In genomic region chr1:6016191-6016865, GRCh38 we compare ENCODE assay signal across 17 cellular contexts. TPM values are rescaled to one million over a fixed set of nuclear protein-coding genes. Genes with fewer than 3 reads are reported as not detected.
DNase-seq lines count a peak whose midpoint lies in the region; FAIRE-seq and TF ChIP-seq lines count a peak whose summit lies in the region.
"Had no signal": no experiment of that assay in that cellular context is flagged by ENCODE, and none has a peak within 500 bp of the region (broad histone marks: within the 10 kb centered on the region; RNA-seq: fewer than 3 reads in every experiment).

No MANE protein-coding gene starts in this region.

- H3K4me3 Mint-ChIP-seq in MCF 10A (ENCODE audit: unreplicated experiment): no peak overlapping the region
- no peak overlapping the region for H3K4me3 Mint-ChIP-seq in astrocyte (ENCODE audit: unreplicated experiment)
- H3K4me3 Mint-ChIP-seq: neural progenitor cell had no signal

- POLR2A ChIA-PET in MCF 10A (lab: Yijun Ruan, JAX): interaction anchor here (0.7 to 1.9 kb wide), 3 partner anchors 9 to 24 kb away, joined by 3 to 7 read pairs (median 5); partner anchors contain the start of gene NPHP4

- H3K4me1 ChIP-seq in breast epithelium: no peaks in the 10 kb centered on the region
- H3K4me1 ChIP-seq in astrocyte (ENCODE audit: insufficient read depth, low read length): peaks cover 3% of the 10 kb centered on the region
- peaks cover 0 to 20% of the 10 kb centered on the region in 2 donors for H3K4me1 ChIP-seq in right atrium auricular region
- H3K4me1 ChIP-seq: neural progenitor cell, SJSA1 had no signal

- H3K27me3 Mint-ChIP-seq in MCF 10A (ENCODE audit: insufficient read depth, unreplicated experiment) (no peaks in the 10 kb centered on the region), astrocyte (ENCODE audit: low read depth, unreplicated experiment) (peaks cover 27% of the 10 kb centered on the region)

- H3K4me2 ChIP-seq in astrocyte (ENCODE audit: low read length): peak overlapping the region; percentile 6
- H3K4me2 ChIP-seq: neural progenitor cell had no signal

- H3K9me3 ChIP-seq in breast epithelium (no peaks in the 10 kb centered on the region), astrocyte (ENCODE audit: insufficient read depth, low read depth, low read length) (no peaks in the 10 kb centered on the region), right atrium auricular region (no peaks in the 10 kb centered on the region)
- H3K9me3 ChIP-seq: SJSA1 had no signal

- no peak for TF ChIP-seq CTCF in MCF 10A (IDR thresholded peaks at IDR 0.05; ENCODE audit: unreplicated experiment)
- no peak for TF ChIP-seq CTCF in breast epithelium (IDR thresholded peaks at IDR 0.05)
- TF ChIP-seq CTCF in astrocyte (IDR thresholded peaks at IDR 0.05; ENCODE audit: insufficient read depth, low read depth, low read length): no peak
- no peak for TF ChIP-seq CTCF in right atrium auricular region (IDR thresholded peaks at IDR 0.05)

- no peak for FAIRE-seq in astrocyte (lab: Jason Lieb, UNC)
- FAIRE-seq: H1 had no signal

- DNase-seq in MCF 10A (ENCODE audit: unreplicated experiment): peak; percentile 83
- no peak for DNase-seq in breast epithelium (ENCODE audit: low spot score in 2 of 2)
- DNase-seq in astrocyte (ENCODE audit: low read depth): peak; percentile 70
- DNase-seq in right atrium auricular region (ENCODE audit: low spot score): no peak
- peak; percentile 32 for DNase-seq in superior temporal gyrus (ENCODE audit: extremely low spot score)
- no peak for DNase-seq in SKM-1 (lab: John Stamatoyannopoulos, UW; ENCODE audit: unreplicated experiment)
- no peak for DNase-seq in NCI-H446 (lab: John Stamatoyannopoulos, UW)
- no peak for DNase-seq in NCI-H69 (lab: John Stamatoyannopoulos, UW)
- DNase-seq: activated naive CD4-positive, alpha-beta T cell; central memory CD4-positive, alpha-beta T cell; KG1; NCI-H146 had no signal

- intact Hi-C loops in MCF 10A (cut with micrococcal nuclease) (no loop called here), breast epithelium (cut with DNase I; ENCODE audit: low total_unique reads) (no loop called here)

- H3K27ac ChIP-seq in breast epithelium (no peak overlapping the region), astrocyte (ENCODE audit: low read depth, low read length) (no peak overlapping the region), right atrium auricular region (peak overlapping the region; percentile 43 to 91)
- H3K27ac ChIP-seq: 22Rv1, neural progenitor cell, SJSA1, VCaP had no signal

- H3K79me2 ChIP-seq in astrocyte (ENCODE audit: insufficient read depth, low read length): no peaks in the 10 kb centered on the region

- no TSS peak for BruUV-seq in MCF 10A (replicated peaks; lab: Mats Ljungman, UMichigan)

- H3K4me1 Mint-ChIP-seq in MCF 10A (ENCODE audit: insufficient read depth, unreplicated experiment): peaks cover 11% of the 10 kb centered on the region
- peaks cover 3% of the 10 kb centered on the region for H3K4me1 Mint-ChIP-seq in astrocyte (ENCODE audit: low read depth, unreplicated experiment)

- H3K36me3 ChIP-seq in breast epithelium (no peaks in the 10 kb centered on the region), astrocyte (ENCODE audit: insufficient read depth, low read length) (no peaks in the 10 kb centered on the region), right atrium auricular region (no peaks in the 10 kb centered on the region)
- H3K36me3 ChIP-seq: neural progenitor cell, SJSA1 had no signal

- no peak overlapping the region for H3K4me3 ChIP-seq in breast epithelium
- no peak overlapping the region for H3K4me3 ChIP-seq in astrocyte (ENCODE audit: insufficient read depth, low read depth, low read length)
- no peak overlapping the region for H3K4me3 ChIP-seq in right atrium auricular region
- H3K4me3 ChIP-seq: neural progenitor cell, SJSA1 had no signal

- H3K9me3 Mint-ChIP-seq in MCF 10A (ENCODE audit: unreplicated experiment) (no peaks in the 10 kb centered on the region), astrocyte (ENCODE audit: unreplicated experiment) (no peaks in the 10 kb centered on the region)
- H3K9me3 Mint-ChIP-seq: neural progenitor cell had no signal

- no peak overlapping the region for H3K9ac ChIP-seq in astrocyte (ENCODE audit: low read length)
- H3K9ac ChIP-seq: neural progenitor cell had no signal

- no peak for TF ChIP-seq POLR2A in breast epithelium (IDR thresholded peaks at IDR 0.05)

- no peaks in the 10 kb centered on the region for H3K36me3 Mint-ChIP-seq in MCF 10A (ENCODE audit: insufficient read depth, unreplicated experiment)
- peaks cover 2% of the 10 kb centered on the region for H3K36me3 Mint-ChIP-seq in astrocyte (ENCODE audit: low read depth, unreplicated experiment)
- H3K36me3 Mint-ChIP-seq: neural progenitor cell had no signal

- H3K27ac Mint-ChIP-seq in MCF 10A (ENCODE audit: low read depth, unreplicated experiment) (no peak overlapping the region), astrocyte (ENCODE audit: unreplicated experiment) (no peak overlapping the region)
- H3K27ac Mint-ChIP-seq: neural progenitor cell had no signal

- CTCF ChIA-PET in MCF 10A (lab: Yijun Ruan, JAX): interaction anchor here (0.6 to 1.1 kb wide), 3 partner anchors 13 to 189 kb away, joined by 3 to 4 read pairs (median 3); no protein-coding TSS in a partner anchor

- H4K20me1 ChIP-seq in astrocyte (ENCODE audit: insufficient read depth, low read length): no peaks in the 10 kb centered on the region

- H3K27me3 ChIP-seq in breast epithelium (no peaks in the 10 kb centered on the region), astrocyte (ENCODE audit: insufficient read depth, low read length) (no peaks in the 10 kb centered on the region), right atrium auricular region (no peaks in the 10 kb centered on the region)
- H3K27me3 ChIP-seq: neural progenitor cell, SJSA1 had no signal

- H2AFZ ChIP-seq in astrocyte (ENCODE audit: low read depth, low read length): no peak overlapping the region
- H2AFZ ChIP-seq: neural progenitor cell had no signal

RNA-seq across cellular contexts. Expression of gene NPHP4, which starts 24.1 kb away (rescaled TPM):
- total RNA-seq in MCF 10A (2022) (14.4 and 15.0 TPM in 2 replicates), breast epithelium (10 to 100 TPM in 2 of 3 donors, 1 to 10 TPM in 1; 7.0 to 18.7 (median 18.1) TPM), astrocyte (8.4 and 9.3 TPM in 2 replicates), right atrium auricular region (1 to 10 TPM; 3.0 to 4.3 TPM)

RNA-seq across cellular contexts. Expression of gene KCNAB2, which starts 29.4 kb away (rescaled TPM):
- total RNA-seq in MCF 10A (2022) (11.8 and 13.3 TPM in 2 replicates), breast epithelium (10 to 100 TPM in 1 of 3 donors, 1 to 10 TPM in 2; 6.9 to 19.8 (median 9.8) TPM), astrocyte (3.1 and 4.4 TPM in 2 replicates), right atrium auricular region (10 to 100 TPM in 1 of 2 donors, 1 to 10 TPM in 1; 9.3 to 14.3 TPM)

Comparison
In these comparisons a context has a peak if more than half of its experiments do, and no peak if none do; other contexts are left out.
1. DNase-seq: peak in MCF 10A (single experiment), astrocyte (single experiment) and superior temporal gyrus (single experiment); none in breast epithelium (0 of 2), right atrium auricular region (single experiment), SKM-1 (single experiment), NCI-H446 (0 of 2) and NCI-H69 (single experiment).
2. H3K27ac ChIP-seq: peak in right atrium auricular region (2 of 2); none in breast epithelium (0 of 2) and astrocyte (single experiment).